24 cellular contexts compared by ENCODE assay signal in genomic region chr10:113480828-113481502, GRCh38.
A peak's percentile ranks its signal among the peaks of the same experiment; 100 is the strongest.
DNase-seq lines count a peak whose midpoint lies in the region; ATAC-seq, FAIRE-seq and TF ChIP-seq lines count a peak whose summit lies in the region.
"Had no signal": no experiment of that assay in that cellular context is flagged by ENCODE, and none has a peak within 500 bp of the region (broad histone marks: within the 10 kb centered on the region; RNA-seq: fewer than 3 reads in every experiment).

No MANE protein-coding gene starts in this region.

- in situ Hi-C loops in HepG2 (cut with HindIII; ENCODE audit: extremely low pct_ligation_motif_present, low pct_unique_long_range_greater_than_20kb) = no loop called here

- peaks cover 16% of the 10 kb centered on the region for H3K36me3 Mint-ChIP-seq in natural killer cell treated with Interleukin-12 subunit alpha and Interleukin-12 subunit beta and Interleukin-15 and Interleukin-18, amount 100 ng/mL, for 72 hours
- H3K36me3 Mint-ChIP-seq: activated CD8-positive, alpha-beta memory T cell treated with anti-CD3 and anti-CD28 coated beads, Interleukin-2, amount 10 ng/mL, durations not matched to agents 7 days and 5 days; activated naive CD8-positive, alpha-beta T cell treated with anti-CD3 and anti-CD28 coated beads, Interleukin-2, amount 10 ng/mL, durations not matched to agents 7 days and 5 days; IgD-negative memory B cell had no signal

- TF ChIP-seq POLR2A in HepG2 (IDR thresholded peaks at IDR 0.05; ENCODE audit: insufficient read depth in 1 of 2, low read depth in 2 of 2, low read length in 2 of 2) = no peak

- no peak overlapping the region for H3K4me2 ChIP-seq in HepG2 (ENCODE audit: low read depth, low read length)

- H3K27me3 Mint-ChIP-seq in natural killer cell treated with Interleukin-12 subunit alpha and Interleukin-12 subunit beta and Interleukin-15 and Interleukin-18, amount 100 ng/mL, for 72 hours = peaks cover 5 to 12% of the 10 kb centered on the region in 2 donors
- H3K27me3 Mint-ChIP-seq: activated CD4-positive, alpha-beta T cell treated with anti-CD3 and anti-CD28 coated beads for 36 hours; activated T-helper 17 cell treated with anti-CD3 and anti-CD28 coated beads, Interleukin-2, amount 50 U/mL, for 72 hours; IgD-negative memory B cell had no signal

- H3K36me3 ChIP-seq in liver (ENCODE audit: control insufficient read depth in 4 of 4, insufficient read depth in 3 of 4, low read depth in 1 of 4, low read length in 3 of 4) (no peaks in the 10 kb centered on the region), HepG2 (replicated peaks in 1 of 2; ENCODE audit: control insufficient read depth in 1 of 2, insufficient read depth in 2 of 2, low read length in 2 of 2) (no peaks in the 10 kb centered on the region), upper lobe of right lung (no peaks in the 10 kb centered on the region)
- H3K36me3 ChIP-seq: suprapubic skin had no signal

- TF ChIP-seq RAD21 in liver (IDR thresholded peaks at IDR 0.05) = peak in 1 of 2 donors; percentile 14
- no peak for TF ChIP-seq RAD21 in HepG2 (CRISPR knock-in tag; IDR thresholded peaks at IDR 0.05)

- TF ChIP-seq EP300 in HepG2 (IDR thresholded peaks at IDR 0.05; ENCODE audit: low read depth in 2 of 2, low read length in 2 of 2) = no peak
- TF ChIP-seq EP300 in HepG2 (CRISPR knock-in tag; IDR thresholded peaks at IDR 0.05; ENCODE audit: borderline replicate concordance) = no peak

- H3K4me3 ChIP-seq in liver (ENCODE audit: low read depth in 1 of 3, low read length in 3 of 3) (peak overlapping the region in 1 of 3 donors; percentile 16), HepG2 (replicated peaks in 1 of 3; ENCODE audit: insufficient read depth in 1 of 3, low read depth in 2 of 3, low read length in 3 of 3) (no peak overlapping the region), epithelial cell of esophagus (ENCODE audit: low read length) (no peak overlapping the region), upper lobe of right lung (no peak overlapping the region)
- H3K4me3 ChIP-seq: suprapubic skin had no signal

- H3K79me2 ChIP-seq in HepG2 (ENCODE audit: insufficient read depth, low read length) = no peaks in the 10 kb centered on the region

- no TSS peak for BruUV-seq in HepG2 (replicated peaks; lab: Mats Ljungman, UMichigan)

- ATAC-seq in HepG2 (no peak), upper lobe of right lung (peak; percentile 85)
- no peak for ATAC-seq in natural killer cell treated with Interleukin-12 subunit alpha and Interleukin-12 subunit beta and Interleukin-15 and Interleukin-18, amount 100 ng/mL, for 72 hours
- ATAC-seq: activated CD4-positive, alpha-beta T cell treated with anti-CD3 and anti-CD28 coated beads for 36 hours; activated CD8-positive, alpha-beta memory T cell treated with anti-CD3 and anti-CD28 coated beads, Interleukin-2, amount 10 ng/mL, durations not matched to agents 7 days and 5 days; activated T-helper 17 cell treated with anti-CD3 and anti-CD28 coated beads, Interleukin-2, amount 50 U/mL, for 72 hours had no signal

- POLR2A ChIA-PET in HepG2 (lab: Yijun Ruan, JAX) = no interaction called here

- FAIRE-seq in HepG2 (lab: Jason Lieb, UNC) = no peak
- FAIRE-seq: frontal cortex, GM12892, TTC549 had no signal

- CTCF ChIA-PET in HepG2 (lab: Yijun Ruan, JAX; ENCODE audit: low intra/inter-chr PET ratio, low total read pairs) = no interaction called here

- intact Hi-C loops in HepG2 (cut with micrococcal nuclease; ENCODE audit: unreplicated experiment) = no loop called here
- intact Hi-C loops in upper lobe of right lung (cut with DNase I) = no loop called here

- no peak for DNase-seq in HepG2 (ENCODE audit: low spot score)
- peak; percentile 71 for DNase-seq in NCI-H774 (lab: John Stamatoyannopoulos, UW)
- peak; percentile 92 for DNase-seq in epithelial cell of esophagus (ENCODE audit: low read depth)
- DNase-seq in upper lobe of right lung = peak; percentile 79
- no peak for DNase-seq in natural killer cell treated with Interleukin-12 subunit alpha and Interleukin-12 subunit beta and Interleukin-15 and Interleukin-18, amount 100 ng/mL, for 72 hours (ENCODE audit: low spot score)
- no peak for DNase-seq in caudate nucleus (lab: John Stamatoyannopoulos, UW)
- DNase-seq in occipital lobe (lab: John Stamatoyannopoulos, UW) = no peak
- DNase-seq: activated CD4-positive, alpha-beta T cell treated with anti-CD3 and anti-CD28 coated beads for 36 hours; activated CD8-positive, alpha-beta memory T cell treated with anti-CD3 and anti-CD28 coated beads, Interleukin-2, amount 10 ng/mL, durations not matched to agents 7 days and 5 days; activated naive CD8-positive, alpha-beta T cell treated with anti-CD3 and anti-CD28 coated beads, Interleukin-2, amount 10 ng/mL, durations not matched to agents 7 days and 5 days; C1 segment of cervical spinal cord; H7; kidney glomerular epithelial cell; MM.1S; retina; RPMI8226 had no signal

- TF ChIP-seq CTCF in liver (IDR thresholded peaks at IDR 0.05; ENCODE audit: low read depth, low read length, missing input control) (no peak), HepG2 (CRISPR knock-in tag; IDR thresholded peaks at IDR 0.05) (no peak), epithelial cell of esophagus (IDR thresholded peaks at IDR 0.05; ENCODE audit: insufficient read depth, low read depth, low read length, missing control alignments) (no peak), upper lobe of right lung (IDR thresholded peaks at IDR 0.05) (no peak)

- H3K4me1 Mint-ChIP-seq in natural killer cell treated with Interleukin-12 subunit alpha and Interleukin-12 subunit beta and Interleukin-15 and Interleukin-18, amount 100 ng/mL, for 72 hours (ENCODE audit: low read depth in 2 of 2) = no peaks in the 10 kb centered on the region
- H3K4me1 Mint-ChIP-seq: activated CD4-positive, alpha-beta T cell treated with anti-CD3 and anti-CD28 coated beads for 36 hours; activated CD8-positive, alpha-beta memory T cell treated with anti-CD3 and anti-CD28 coated beads, Interleukin-2, amount 10 ng/mL, durations not matched to agents 7 days and 5 days; activated naive CD8-positive, alpha-beta T cell treated with anti-CD3 and anti-CD28 coated beads, Interleukin-2, amount 10 ng/mL, durations not matched to agents 7 days and 5 days; activated T-helper 17 cell treated with anti-CD3 and anti-CD28 coated beads, Interleukin-2, amount 50 U/mL, for 72 hours had no signal

- H3K9me3 ChIP-seq in liver (ENCODE audit: control insufficient read depth in 4 of 4, low read length in 3 of 4) = peaks cover 0 to 7% (median under 1%) of the 10 kb centered on the region in 4 donors
- peaks cover 23% of the 10 kb centered on the region for H3K9me3 ChIP-seq in HepG2 (ENCODE audit: low read length)
- H3K9me3 ChIP-seq in upper lobe of right lung = peaks cover 9% of the 10 kb centered on the region

- H3K9me3 Mint-ChIP-seq in natural killer cell treated with Interleukin-12 subunit alpha and Interleukin-12 subunit beta and Interleukin-15 and Interleukin-18, amount 100 ng/mL, for 72 hours = peaks cover 12% of the 10 kb centered on the region

- 41% methylated on average over 6 of the region's 6 CpGs for WGBS in liver
- 2% methylated on average over 6 of the region's 6 CpGs for WGBS in HepG2 (ENCODE audit: low lambda C conversion rate)

- no peaks in the 10 kb centered on the region for H4K20me1 ChIP-seq in HepG2 (ENCODE audit: insufficient read depth, low read length)

- H3K27me3 ChIP-seq in liver (ENCODE audit: control insufficient read depth in 4 of 4, insufficient read depth in 4 of 4, low read length in 3 of 4) (no peaks in the 10 kb centered on the region), HepG2 (ENCODE audit: control insufficient read depth in 1 of 2, insufficient read depth in 2 of 2, low read length in 2 of 2) (peaks cover 0 to 9% of the 10 kb centered on the region in 2 experiments; a peak in 2 of 5 replicates), upper lobe of right lung (no peaks in the 10 kb centered on the region)
- H3K27me3 ChIP-seq: suprapubic skin had no signal

- H3K27ac ChIP-seq in liver (ENCODE audit: low read depth in 1 of 2, low read length in 2 of 2) (peak overlapping the region; percentile 5 to 22), HepG2 (ENCODE audit: extremely low read length, insufficient read depth, low read length) (no peak overlapping the region), upper lobe of right lung (peak overlapping the region; percentile 53), caudate nucleus (ENCODE audit: low read depth, low read length) (no peak overlapping the region)
- H3K27ac ChIP-seq: suprapubic skin had no signal

- no peak overlapping the region for H2AFZ ChIP-seq in HepG2 (ENCODE audit: low read length)

- no peak overlapping the region for H3K4me3 Mint-ChIP-seq in natural killer cell treated with Interleukin-12 subunit alpha and Interleukin-12 subunit beta and Interleukin-15 and Interleukin-18, amount 100 ng/mL, for 72 hours
- H3K4me3 Mint-ChIP-seq: activated CD4-positive, alpha-beta T cell treated with anti-CD3 and anti-CD28 coated beads for 36 hours; activated CD8-positive, alpha-beta memory T cell treated with anti-CD3 and anti-CD28 coated beads, Interleukin-2, amount 10 ng/mL, durations not matched to agents 7 days and 5 days; activated naive CD8-positive, alpha-beta T cell treated with anti-CD3 and anti-CD28 coated beads, Interleukin-2, amount 10 ng/mL, durations not matched to agents 7 days and 5 days; activated T-helper 17 cell treated with anti-CD3 and anti-CD28 coated beads, Interleukin-2, amount 50 U/mL, for 72 hours; dendritic cell treated with granulocyte-macrophage colony-stimulating factor and Interleukin-4, amounts not matched to agents 40 ng/mL and 50 ng/mL, for 4 days; IgD-negative memory B cell had no signal

- H3K4me1 ChIP-seq in liver (ENCODE audit: control insufficient read depth in 4 of 4, insufficient read depth in 4 of 4, low read length in 3 of 4) = peaks cover 0 to 4% (median 0%) of the 10 kb centered on the region in 4 donors
- H3K4me1 ChIP-seq in HepG2 (ENCODE audit: insufficient read depth, low read length) = no peaks in the 10 kb centered on the region
- peaks cover 6% of the 10 kb centered on the region for H3K4me1 ChIP-seq in upper lobe of right lung
- H3K4me1 ChIP-seq: suprapubic skin had no signal

- H3K9ac ChIP-seq in liver (ENCODE audit: low read depth in 1 of 2, low read length in 2 of 2) (no peak overlapping the region), HepG2 (ENCODE audit: insufficient read depth, low read depth, low read length) (no peak overlapping the region)

- no peak overlapping the region for H3K27ac Mint-ChIP-seq in natural killer cell treated with Interleukin-12 subunit alpha and Interleukin-12 subunit beta and Interleukin-15 and Interleukin-18, amount 100 ng/mL, for 72 hours
- H3K27ac Mint-ChIP-seq: activated CD4-positive, alpha-beta T cell treated with anti-CD3 and anti-CD28 coated beads for 36 hours; activated CD8-positive, alpha-beta memory T cell treated with anti-CD3 and anti-CD28 coated beads, Interleukin-2, amount 10 ng/mL, durations not matched to agents 7 days and 5 days; activated naive CD8-positive, alpha-beta T cell treated with anti-CD3 and anti-CD28 coated beads, Interleukin-2, amount 10 ng/mL, durations not matched to agents 7 days and 5 days; activated T-helper 17 cell treated with anti-CD3 and anti-CD28 coated beads, Interleukin-2, amount 50 U/mL, for 72 hours; dendritic cell treated with granulocyte-macrophage colony-stimulating factor and Interleukin-4, amounts not matched to agents 40 ng/mL and 50 ng/mL, for 4 days; IgD-negative memory B cell had no signal

TF ChIP-seq in liver, 16 proteins besides CTCF, POLR2A, EP300 and RAD21 (continues in another document):
- TF ChIP-seq RXRA (IDR thresholded peaks at IDR 0.05) = peak in 1 of 2 donors; percentile 66

Comparison
In these comparisons a context has a peak if more than half of its experiments do, and no peak if none do; other contexts are left out.
1. H3K27ac ChIP-seq: peak in liver (2 of 2) and upper lobe of right lung (single experiment); none in HepG2 (single experiment) and caudate nucleus (single experiment).
2. DNase-seq: peak in NCI-H774 (single experiment), epithelial cell of esophagus (single experiment) and upper lobe of right lung (single experiment); none in HepG2 (single experiment), natural killer cell treated with Interleukin-12 subunit alpha and Interleukin-12 subunit beta and Interleukin-15 and Interleukin-18, amount 100 ng/mL, for 72 hours (single experiment), caudate nucleus (0 of 61) and occipital lobe (single experiment).